ENCODE assay signal across 8 cellular contexts in genomic region chr17:43846221-43846712, GRCh38. TPM values are rescaled to one million over a fixed set of nuclear protein-coding genes. Genes with fewer than 3 reads are reported as not detected.
A peak's percentile ranks its signal among the peaks of the same experiment; 100 is the strongest.
DNase-seq lines count a peak whose midpoint lies in the region; ATAC-seq and TF ChIP-seq lines count a peak whose summit lies in the region.

No MANE protein-coding gene starts in this region.

- peaks cover 8% of the 10 kb centered on the region for H3K27me3 Mint-ChIP-seq in activated naive CD8-positive, alpha-beta T cell treated with anti-CD3 and anti-CD28 coated beads, Interleukin-2, amount 10 ng/mL, durations not matched to agents 7 days and 5 days

- POLR2A ChIA-PET in activated naive CD8-positive, alpha-beta T cell treated with anti-CD3 and anti-CD28 coated beads, Interleukin-2, amount 10 ng/mL, durations not matched to agents 7 days and 5 days (lab: Charles Lee), result no interaction called here

- H3K36me3 ChIP-seq in GM06990 (ENCODE audit: control insufficient read depth, insufficient read depth, low read length), result no peaks in the 10 kb centered on the region
- no peaks in the 10 kb centered on the region for H3K36me3 ChIP-seq in MG63
- H3K36me3 ChIP-seq in prostate gland, result no peaks in the 10 kb centered on the region
- no peaks in the 10 kb centered on the region for H3K36me3 ChIP-seq in uterus

- H3K27me3 ChIP-seq in GM06990 (replicated peaks; ENCODE audit: control insufficient read depth, insufficient read depth, low read length), result no peaks in the 10 kb centered on the region; the same call in 1 of the 2 replicates
- H3K27me3 ChIP-seq in MG63, result peaks cover 3% of the 10 kb centered on the region
- no peaks in the 10 kb centered on the region for H3K27me3 ChIP-seq in prostate gland (replicated peaks; ENCODE audit: insufficient read depth)
- H3K27me3 ChIP-seq in uterus, result no peaks in the 10 kb centered on the region

- H3K4me1 Mint-ChIP-seq in activated naive CD8-positive, alpha-beta T cell treated with anti-CD3 and anti-CD28 coated beads, Interleukin-2, amount 10 ng/mL, durations not matched to agents 7 days and 5 days, result peaks cover 3% of the 10 kb centered on the region

- peak; percentile 100 for TF ChIP-seq CTCF in GM06990 (IDR thresholded peaks at IDR 0.05; ENCODE audit: insufficient read depth, low read length, poor library complexity, severe bottlenecking)
- TF ChIP-seq CTCF in prostate gland (IDR thresholded peaks at IDR 0.05), result peak; percentile 74 to 96 (median 86)
- peak; percentile 90 to 99 (median 96) for TF ChIP-seq CTCF in uterus (IDR thresholded peaks at IDR 0.05)

- TF ChIP-seq POLR2A in prostate gland (IDR thresholded peaks at IDR 0.05), result no peak
- no peak for TF ChIP-seq POLR2A in uterus (IDR thresholded peaks at IDR 0.05)

- H3K27ac ChIP-seq in prostate gland (no peak overlapping the region), uterus (peak overlapping the region; percentile 34 to 56)

- intact Hi-C loops in cardiac septum (cut with DNase I) (loop anchor here (5.0 kb wide), 2 partner anchors 69 to 149 kb away; partner anchors contain the start of gene DUSP3), prostate gland (cut with DNase I) (loop anchor here (5.0 kb wide), 3 partner anchors 69 to 149 kb away; partner anchors contain the start of gene DUSP3), uterus (cut with DNase I; ENCODE audit: low total_unique reads) (loop anchor here (10.0 kb wide), 1 partner anchor 151 kb away; no protein-coding TSS in a partner anchor)

- peak; percentile 71 for DNase-seq in GM06990 (ENCODE audit: extremely low read depth, insufficient read length)
- DNase-seq in MG63, result peak; percentile 81
- peak; percentile 52 for DNase-seq in SKM-1 treated with dmso at 0.1 percent for 144 hours (lab: John Stamatoyannopoulos, UW; ENCODE audit: unreplicated experiment)
- peak; percentile 87 for DNase-seq in activated naive CD8-positive, alpha-beta T cell treated with anti-CD3 and anti-CD28 coated beads, Interleukin-2, amount 10 ng/mL, durations not matched to agents 7 days and 5 days
- peak; percentile 91 for DNase-seq in cardiac septum (ENCODE audit: low spot score)
- DNase-seq in prostate gland (ENCODE audit: low spot score), result peak; percentile 62
- peak; percentile 85 to 87 for DNase-seq in uterus

- ATAC-seq in activated naive CD8-positive, alpha-beta T cell treated with anti-CD3 and anti-CD28 coated beads, Interleukin-2, amount 10 ng/mL, durations not matched to agents 7 days and 5 days (ENCODE audit: low read depth), result peak; percentile 93
- no peak for ATAC-seq in GM18520 (IDR thresholded peaks at IDR 0.05; ENCODE audit: unreplicated experiment)

- WGBS in prostate gland, result 18% methylated on average over 13 of the region's 13 CpGs

- no peaks in the 10 kb centered on the region for H3K36me3 Mint-ChIP-seq in activated naive CD8-positive, alpha-beta T cell treated with anti-CD3 and anti-CD28 coated beads, Interleukin-2, amount 10 ng/mL, durations not matched to agents 7 days and 5 days

- H3K9me3 ChIP-seq in MG63 (no peaks in the 10 kb centered on the region), prostate gland (no peaks in the 10 kb centered on the region), uterus (no peaks in the 10 kb centered on the region)

- H3K4me3 ChIP-seq in GM06990 (replicated peaks; ENCODE audit: low read depth, low read length) (no peak overlapping the region), MG63 (no peak overlapping the region), prostate gland (no peak overlapping the region), uterus (no peak overlapping the region)

- H3K4me1 ChIP-seq in prostate gland (replicated peaks), result no peaks in the 10 kb centered on the region
- no peaks in the 10 kb centered on the region for H3K4me1 ChIP-seq in uterus

- H3K27ac Mint-ChIP-seq in activated naive CD8-positive, alpha-beta T cell treated with anti-CD3 and anti-CD28 coated beads, Interleukin-2, amount 10 ng/mL, durations not matched to agents 7 days and 5 days, result no peak overlapping the region

- H3K4me3 Mint-ChIP-seq in activated naive CD8-positive, alpha-beta T cell treated with anti-CD3 and anti-CD28 coated beads, Interleukin-2, amount 10 ng/mL, durations not matched to agents 7 days and 5 days, result no peak overlapping the region

- H3K9me3 Mint-ChIP-seq in activated naive CD8-positive, alpha-beta T cell treated with anti-CD3 and anti-CD28 coated beads, Interleukin-2, amount 10 ng/mL, durations not matched to agents 7 days and 5 days, result no peaks in the 10 kb centered on the region

RNA-seq across cellular contexts. Expression of gene CD300LG, which starts 0.7 kb away (rescaled TPM):
- not detected in 2 replicates for total RNA-seq in MG63 (2014; rRNA removed; shearing (Covaris generic); ENCODE audit: low replicate concordance)
- total RNA-seq in activated naive CD8-positive, alpha-beta T cell treated with anti-CD3 and anti-CD28 coated beads, Interleukin-2, amount 10 ng/mL, durations not matched to agents 7 days and 5 days, result not detected
- total RNA-seq in cardiac septum (13.7 TPM), prostate gland (10 to 100 TPM in 1 of 2 donors, under 1 TPM in 1; 0.09 to 33.5 TPM), uterus (1 to 10 TPM in 3 of 4 donors, not detected in 1; 2.1 to 6.5 (median 6.2) TPM)

RNA-seq across cellular contexts. Expression of gene MPP3, which starts 13.3 kb away (rescaled TPM):
- 3.9 and 4.4 TPM in 2 replicates for total RNA-seq in MG63 (2014; rRNA removed; shearing (Covaris generic); ENCODE audit: low replicate concordance)
- total RNA-seq in activated naive CD8-positive, alpha-beta T cell treated with anti-CD3 and anti-CD28 coated beads, Interleukin-2, amount 10 ng/mL, durations not matched to agents 7 days and 5 days, result under 1 TPM in 1 of 2 experiments, not detected in 1; 0.11 TPM
- total RNA-seq in cardiac septum (20.0 TPM), prostate gland (10 to 100 TPM in 1 of 2 donors, 1 to 10 TPM in 1; 4.4 to 16.4 TPM), uterus (10 to 100 TPM in 3 of 4 donors, 1 to 10 TPM in 1; 5.6 to 21.2 (median 15.8) TPM)

Comparison
In these comparisons a context has a peak if more than half of its experiments do, and no peak if none do; other contexts are left out.
1. H3K27ac ChIP-seq: peak in uterus (2 of 2); none in prostate gland (0 of 2).
2. Peak in every context shown above with its lines, with median percentiles within 50 percentile points of each other: DNase-seq and CTCF ChIP-seq.